In genomic region chr4:73505567-73505966, GRCh38 we compare ENCODE assay signal across 35 cellular contexts. TPM values are rescaled to one million over a fixed set of nuclear protein-coding genes. Genes with fewer than 3 reads are reported as not detected.
"Had no signal": no experiment of that assay in that cellular context is flagged by ENCODE, and none has a peak within 500 bp of the region (broad histone marks: within the 10 kb centered on the region; RNA-seq: fewer than 3 reads in every experiment).

No MANE protein-coding gene starts in this region.

- H3K36me3 Mint-ChIP-seq: activated naive CD8-positive, alpha-beta T cell treated with anti-CD3 and anti-CD28 coated beads for 36 hours; immature natural killer cell; naive thymus-derived CD4-positive, alpha-beta T cell; stimulated activated naive B cell treated with anti-CD40 and anti-IgM and Interleukin-4, amounts not matched to agents 10 μg/mL and 1 μg/mL and 100 μg/mL, for 72 hours had no signal

- H3K4me2 ChIP-seq: smooth muscle cell had no signal

- H3K4me3 ChIP-seq: adrenal gland, body of pancreas, esophagus muscularis mucosa, heart left ventricle, pancreas, prostate gland, sigmoid colon, smooth muscle cell, stomach, tibial artery, upper lobe of right lung had no signal

- H3K9me3 Mint-ChIP-seq: activated naive CD4-positive, alpha-beta T cell treated with anti-CD3 and anti-CD28 coated beads for 36 hours; activated naive CD8-positive, alpha-beta T cell treated with anti-CD3 and anti-CD28 coated beads for 36 hours; activated T-helper 1 cell treated with anti-CD3 and anti-CD28 coated beads, Interleukin-12 subunit alpha, Interleukin-12 subunit beta, Interleukin-2, Interleukin-4 antibody, amounts not matched to agents 30 ng/mL and 10 ng/mL and 1 ng/mL, durations not matched to agents 14 hours and 24 hours and 36 hours; naive thymus-derived CD4-positive, alpha-beta T cell; stimulated activated naive B cell treated with anti-CD40 and anti-IgM and Interleukin-4, amounts not matched to agents 10 μg/mL and 1 μg/mL and 100 μg/mL, for 72 hours had no signal

- H3K27me3 ChIP-seq: adrenal gland, body of pancreas, esophagus muscularis mucosa, foreskin keratinocyte, heart left ventricle, pancreas, sigmoid colon, stomach, tibial artery, upper lobe of right lung had no signal

- H3K27ac Mint-ChIP-seq: activated naive CD4-positive, alpha-beta T cell treated with anti-CD3 and anti-CD28 coated beads for 36 hours; activated naive CD8-positive, alpha-beta T cell treated with anti-CD3 and anti-CD28 coated beads for 36 hours; activated T-helper 1 cell treated with anti-CD3 and anti-CD28 coated beads, Interleukin-12 subunit alpha, Interleukin-12 subunit beta, Interleukin-2, Interleukin-4 antibody, amounts not matched to agents 30 ng/mL and 10 ng/mL and 1 ng/mL, durations not matched to agents 14 hours and 24 hours and 36 hours; immature natural killer cell; naive thymus-derived CD4-positive, alpha-beta T cell; stimulated activated naive B cell treated with anti-CD40 and anti-IgM and Interleukin-4, amounts not matched to agents 10 μg/mL and 1 μg/mL and 100 μg/mL, for 72 hours had no signal

- H3K36me3 ChIP-seq: adrenal gland, esophagus muscularis mucosa, heart left ventricle, pancreas, prostate gland, sigmoid colon, stomach, tibial artery, upper lobe of right lung had no signal

- H3K9me3 ChIP-seq: adrenal gland, body of pancreas, esophagus muscularis mucosa, heart left ventricle, pancreas, prostate gland, sigmoid colon, stomach, tibial artery, upper lobe of right lung had no signal

- H3K4me1 Mint-ChIP-seq: activated naive CD8-positive, alpha-beta T cell treated with anti-CD3 and anti-CD28 coated beads for 36 hours; immature natural killer cell; naive thymus-derived CD4-positive, alpha-beta T cell; stimulated activated naive B cell treated with anti-CD40 and anti-IgM and Interleukin-4, amounts not matched to agents 10 μg/mL and 1 μg/mL and 100 μg/mL, for 72 hours had no signal

- DNase-seq: activated CD4-positive, alpha-beta T cell treated with anti-CD3 and anti-CD28 coated beads for 48 hours; activated CD4-positive, alpha-beta T cell treated with anti-CD3 and anti-CD28 coated beads, Interleukin-2, amount 50 U/mL, for 48 hours; activated CD8-positive, alpha-beta memory T cell treated with anti-CD3 and anti-CD28 coated beads for 24 hours; activated effector memory CD4-positive, alpha-beta T cell treated with anti-CD3 and anti-CD28 coated beads, Interleukin-2, amount 50 U/mL, for 16 hours; activated naive CD4-positive, alpha-beta T cell treated with anti-CD3 and anti-CD28 coated beads for 36 hours; activated naive CD8-positive, alpha-beta T cell treated with anti-CD3 and anti-CD28 coated beads for 36 hours; adrenal gland; aorta; body of pancreas; dermis blood vessel endothelial cell; effector CD4-positive, alpha-beta T cell; foreskin keratinocyte; heart left ventricle; hypothalamus; immature natural killer cell; kidney; left colon; midbrain; naive thymus-derived CD4-positive, alpha-beta T cell; pancreas; retina; sigmoid colon; stimulated activated CD4-positive, alpha-beta T cell treated with anti-CD3 and anti-CD28 coated beads, Interleukin-1b, Interleukin-23, amount 100 ng/mL, for 48 hours; stimulated activated naive B cell treated with anti-CD40 and anti-IgM and Interleukin-4, amounts not matched to agents 10 μg/mL and 1 μg/mL and 100 μg/mL, for 72 hours; stomach; T1000; tibial artery; upper lobe of right lung had no signal

- H3K4me3 Mint-ChIP-seq: activated naive CD4-positive, alpha-beta T cell treated with anti-CD3 and anti-CD28 coated beads for 36 hours; activated naive CD8-positive, alpha-beta T cell treated with anti-CD3 and anti-CD28 coated beads for 36 hours; activated T-helper 1 cell treated with anti-CD3 and anti-CD28 coated beads, Interleukin-12 subunit alpha, Interleukin-12 subunit beta, Interleukin-2, Interleukin-4 antibody, amounts not matched to agents 30 ng/mL and 10 ng/mL and 1 ng/mL, durations not matched to agents 14 hours and 24 hours and 36 hours; immature natural killer cell; naive thymus-derived CD4-positive, alpha-beta T cell; stimulated activated naive B cell treated with anti-CD40 and anti-IgM and Interleukin-4, amounts not matched to agents 10 μg/mL and 1 μg/mL and 100 μg/mL, for 72 hours had no signal

- ATAC-seq: activated CD4-positive, CD25-positive, alpha-beta regulatory T cell treated with anti-CD3 and anti-CD28 coated beads, Interleukin-2, amount 50 U/mL, for 24 hours; body of pancreas; foreskin keratinocyte; heart left ventricle; left colon; naive thymus-derived CD4-positive, alpha-beta T cell; pancreas; stimulated activated naive B cell treated with anti-CD40 and anti-IgM and Interleukin-4, amounts not matched to agents 10 μg/mL and 1 μg/mL and 100 μg/mL, for 72 hours; upper lobe of right lung had no signal

- H3K27ac ChIP-seq: adrenal gland, body of pancreas, esophagus muscularis mucosa, foreskin keratinocyte, heart left ventricle, pancreas, prostate gland, sigmoid colon, stomach, tibial artery, upper lobe of right lung had no signal

- H3K27me3 Mint-ChIP-seq: naive thymus-derived CD4-positive, alpha-beta T cell had no signal

- H3K4me1 ChIP-seq: adrenal gland, prostate gland, tibial artery had no signal

RNA-seq across cellular contexts. Expression of gene AFM, which starts 24.0 kb away (rescaled TPM):
- total RNA-seq: activated naive CD4-positive, alpha-beta T cell treated with anti-CD3 and anti-CD28 coated beads for 36 hours; activated naive CD8-positive, alpha-beta T cell treated with anti-CD3 and anti-CD28 coated beads for 36 hours; activated T-helper 1 cell treated with anti-CD3 and anti-CD28 coated beads, Interleukin-12 subunit alpha, Interleukin-12 subunit beta, Interleukin-2, Interleukin-4 antibody, amounts not matched to agents 30 ng/mL and 10 ng/mL and 1 ng/mL, durations not matched to agents 14 hours and 24 hours and 36 hours; adrenal gland; aorta; dermis blood vessel endothelial cell; esophagus muscularis mucosa; foreskin keratinocyte; heart left ventricle; kidney; left colon; lower leg skin; naive thymus-derived CD4-positive, alpha-beta T cell; prostate gland; sigmoid colon; smooth muscle cell; upper lobe of right lung had no signal
- polyA plus RNA-seq: adrenal gland; aorta; heart left ventricle; immature natural killer cell; naive thymus-derived CD4-positive, alpha-beta T cell; neural cell; sigmoid colon; smooth muscle cell had no signal
